In genomic region chr4:57102050-57102564, GRCh38 we compare ENCODE assay signal across 10 cellular contexts. TPM values are rescaled to one million over a fixed set of nuclear protein-coding genes. Genes with fewer than 3 reads are reported as not detected.
DNase-seq lines count a peak whose midpoint lies in the region; ATAC-seq and TF ChIP-seq lines count a peak whose summit lies in the region.
"Had no signal": no experiment of that assay in that cellular context is flagged by ENCODE, and none has a peak within 500 bp of the region (broad histone marks: within the 10 kb centered on the region; RNA-seq: fewer than 3 reads in every experiment).

No MANE protein-coding gene starts in this region.

- H3K9me3 ChIP-seq in body of pancreas (no peaks in the 10 kb centered on the region), right atrium auricular region (no peaks in the 10 kb centered on the region)
- H3K9me3 ChIP-seq: neutrophil had no signal

- no peak overlapping the region for H3K27ac Mint-ChIP-seq in activated CD4-positive, alpha-beta T cell treated with anti-CD3 and anti-CD28 coated beads, Interleukin-2, amount 10 ng/mL, durations not matched to agents 7 days and 5 days
- H3K27ac Mint-ChIP-seq: activated naive CD4-positive, alpha-beta T cell treated with anti-CD3 and anti-CD28 coated beads, Interleukin-2, amount 50 U/mL, for 24 hours had no signal

- H3K36me3 ChIP-seq in body of pancreas (replicated peaks in 1 of 2; ENCODE audit: insufficient read depth in 1 of 2, low read depth in 2 of 2) (no peaks in the 10 kb centered on the region), right atrium auricular region (no peaks in the 10 kb centered on the region), rectal smooth muscle tissue (ENCODE audit: control insufficient read depth, insufficient read depth, low read length) (no peaks in the 10 kb centered on the region)
- H3K36me3 ChIP-seq: neutrophil had no signal

- peak overlapping the region in 3 of 4 donors; percentile 44 to 61 (median 58) for H3K27ac ChIP-seq in body of pancreas
- peak overlapping the region; percentile 71 to 94 for H3K27ac ChIP-seq in right atrium auricular region
- H3K27ac ChIP-seq in rectal smooth muscle tissue (ENCODE audit: low read depth, low read length) = peak overlapping the region; percentile 97
- H3K27ac ChIP-seq: neutrophil had no signal

- no peaks in the 10 kb centered on the region for H3K9me3 Mint-ChIP-seq in activated CD4-positive, alpha-beta T cell treated with anti-CD3 and anti-CD28 coated beads, Interleukin-2, amount 10 ng/mL, durations not matched to agents 7 days and 5 days
- H3K9me3 Mint-ChIP-seq: activated naive CD4-positive, alpha-beta T cell treated with anti-CD3 and anti-CD28 coated beads, Interleukin-2, amount 50 U/mL, for 24 hours had no signal

- DNase-seq in Caki2 (ENCODE audit: low read depth) (peak; percentile 39), body of pancreas (peak; percentile 27 to 52 (median 37)), right atrium auricular region (ENCODE audit: low spot score) (peak; percentile 81), NCI-H128 (lab: John Stamatoyannopoulos, UW; ENCODE audit: unreplicated experiment) (no peak)
- DNase-seq in stimulated activated CD4-positive, alpha-beta T cell treated with anti-CD3 and anti-CD28 coated beads, Interleukin-15, amount 100 ng/mL, for 24 hours = no peak
- no peak for DNase-seq in activated CD4-positive, alpha-beta T cell treated with anti-CD3 and anti-CD28 coated beads, Interleukin-2, amount 10 ng/mL, durations not matched to agents 7 days and 5 days

- no peak for TF ChIP-seq POLR2A in body of pancreas (IDR thresholded peaks at IDR 0.05)

- no peak overlapping the region for H3K9ac ChIP-seq in rectal smooth muscle tissue (ENCODE audit: low read length)

- H3K4me3 Mint-ChIP-seq in activated CD4-positive, alpha-beta T cell treated with anti-CD3 and anti-CD28 coated beads, Interleukin-2, amount 10 ng/mL, durations not matched to agents 7 days and 5 days = no peak overlapping the region
- H3K4me3 Mint-ChIP-seq: activated naive CD4-positive, alpha-beta T cell treated with anti-CD3 and anti-CD28 coated beads, Interleukin-2, amount 50 U/mL, for 24 hours had no signal

- peaks cover 24% of the 10 kb centered on the region for H3K27me3 Mint-ChIP-seq in activated CD4-positive, alpha-beta T cell treated with anti-CD3 and anti-CD28 coated beads, Interleukin-2, amount 10 ng/mL, durations not matched to agents 7 days and 5 days

- H3K27me3 ChIP-seq in body of pancreas (no peaks in the 10 kb centered on the region), right atrium auricular region (no peaks in the 10 kb centered on the region), rectal smooth muscle tissue (ENCODE audit: control insufficient read depth, insufficient read depth, low read length) (no peaks in the 10 kb centered on the region)
- H3K27me3 ChIP-seq: neutrophil had no signal

- WGBS in body of pancreas, 2 donors = 43 to 47% methylated on average over 4 of the region's 4 CpGs

- POLR2A ChIA-PET in activated CD4-positive, alpha-beta T cell treated with anti-CD3 and anti-CD28 coated beads, Interleukin-2, amount 10 ng/mL, durations not matched to agents 7 days and 5 days (lab: Charles Lee) = no interaction called here

- no peak overlapping the region for H3K4me3 ChIP-seq in body of pancreas
- no peak overlapping the region for H3K4me3 ChIP-seq in right atrium auricular region
- H3K4me3 ChIP-seq in rectal smooth muscle tissue (ENCODE audit: low read length) = no peak overlapping the region

- CTCF ChIA-PET in activated CD4-positive, alpha-beta T cell treated with anti-CD3 and anti-CD28 coated beads, Interleukin-2, amount 10 ng/mL, durations not matched to agents 7 days and 5 days (lab: Charles Lee) = interaction anchor here (1.0 kb wide), 1 partner anchor 61 kb away, joined by 3 read pairs; no protein-coding TSS in a partner anchor

- TF ChIP-seq CTCF in body of pancreas (IDR thresholded peaks at IDR 0.05) (no peak), right atrium auricular region (IDR thresholded peaks at IDR 0.05) (no peak)

- H3K4me1 Mint-ChIP-seq in activated CD4-positive, alpha-beta T cell treated with anti-CD3 and anti-CD28 coated beads, Interleukin-2, amount 10 ng/mL, durations not matched to agents 7 days and 5 days = no peaks in the 10 kb centered on the region
- H3K4me1 Mint-ChIP-seq: activated naive CD4-positive, alpha-beta T cell treated with anti-CD3 and anti-CD28 coated beads, Interleukin-2, amount 50 U/mL, for 24 hours had no signal

- intact Hi-C loops in body of pancreas (cut with DNase I) = no loop called here

- H3K4me1 ChIP-seq in body of pancreas (peaks cover 33% of the 10 kb centered on the region), right atrium auricular region (peaks cover 0 to 70% of the 10 kb centered on the region in 2 donors), rectal smooth muscle tissue (ENCODE audit: control insufficient read depth, insufficient read depth, low read length) (peaks cover 56% of the 10 kb centered on the region)

- no peaks in the 10 kb centered on the region for H3K36me3 Mint-ChIP-seq in activated CD4-positive, alpha-beta T cell treated with anti-CD3 and anti-CD28 coated beads, Interleukin-2, amount 10 ng/mL, durations not matched to agents 7 days and 5 days (ENCODE audit: low read depth)
- H3K36me3 Mint-ChIP-seq: activated naive CD4-positive, alpha-beta T cell treated with anti-CD3 and anti-CD28 coated beads, Interleukin-2, amount 50 U/mL, for 24 hours had no signal

- in situ Hi-C loops in Caki2 (cut with HindIII; ENCODE audit: low pct_unique_long_range_greater_than_20kb, low sequenced_read_pairs) = no loop called here

- ATAC-seq in body of pancreas = peak; percentile 62
- no peak for ATAC-seq in HG02981 (IDR thresholded peaks at IDR 0.05; ENCODE audit: unreplicated experiment)

RNA-seq across cellular contexts. Expression of gene IGFBP7, which starts 8.1 kb away (rescaled TPM):
- total RNA-seq in Caki2 (2014; rRNA removed; shearing (Covaris generic); ENCODE audit: low replicate concordance) = 1,275 and 1,415 TPM in 2 replicates
- total RNA-seq in body of pancreas = 1,000 to 10,000 TPM in 1 of 2 donors, 100 to 1,000 TPM in 1; 758 to 1,249 TPM
- total RNA-seq in right atrium auricular region = 100 to 1,000 TPM; 866 to 898 TPM
- total RNA-seq in activated CD4-positive, alpha-beta T cell treated with anti-CD3 and anti-CD28 coated beads, Interleukin-2, amount 10 ng/mL, durations not matched to agents 7 days and 5 days = under 1 TPM; 0.19 to 0.27 TPM

Comparison
In these comparisons a context has a peak if more than half of its experiments do, and no peak if none do; other contexts are left out.
1. DNase-seq: peak in Caki2 (single experiment), body of pancreas (4 of 4) and right atrium auricular region (single experiment); none in stimulated activated CD4-positive, alpha-beta T cell treated with anti-CD3 and anti-CD28 coated beads, Interleukin-15, amount 100 ng/mL, for 24 hours (single experiment), activated CD4-positive, alpha-beta T cell treated with anti-CD3 and anti-CD28 coated beads, Interleukin-2, amount 10 ng/mL, durations not matched to agents 7 days and 5 days (single experiment) and NCI-H128 (single experiment).
2. RNA of gene IGFBP7, which starts 8.1 kb away (total RNA-seq): 1,275 to 1,415 TPM in Caki2, 758 to 1,249 TPM in body of pancreas and 866 to 898 TPM in right atrium auricular region; 0.19 to 0.27 TPM in activated CD4-positive, alpha-beta T cell treated with anti-CD3 and anti-CD28 coated beads, Interleukin-2, amount 10 ng/mL, durations not matched to agents 7 days and 5 days; every median in the first group is over 100 times any median in the second.
3. Peak in every context shown above with its lines, with median percentiles within 50 percentile points of each other: H3K27ac ChIP-seq.